In the genomic region with DNA sequence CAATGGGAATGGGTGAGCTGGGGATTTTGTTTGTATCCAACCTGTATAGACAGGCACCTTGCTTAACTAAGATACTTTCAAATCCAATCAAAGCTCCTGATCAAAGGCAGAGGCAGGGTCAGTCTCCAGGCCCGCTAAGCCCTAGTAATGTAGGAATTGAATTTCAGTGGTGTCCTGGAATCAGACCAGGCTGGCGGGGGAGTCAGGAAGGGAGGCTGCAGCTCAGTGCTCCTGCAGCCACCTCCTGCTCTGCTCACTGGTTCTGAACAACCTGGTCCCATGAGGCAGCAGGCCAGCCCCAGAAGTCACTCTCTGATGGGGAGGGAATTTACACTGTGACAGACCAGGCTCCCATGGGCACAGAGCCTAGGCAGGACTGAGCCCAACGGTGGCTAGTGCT, we compare ENCODE assay signal across 22 cellular contexts.
"Had no signal": no experiment of that assay in that cellular context is flagged by ENCODE, and none has a peak within 500 bp of the region (broad histone marks: within the 10 kb centered on the region; RNA-seq: fewer than 3 reads in every experiment).

No MANE protein-coding gene starts in this region.

- H3K36me3 ChIP-seq: heart right ventricle, left lung, ovary, prostate gland, transverse colon had no signal

- H3K27me3 ChIP-seq: left lung, ovary had no signal

- ATAC-seq: activated CD4-positive, alpha-beta T cell treated with anti-CD3 and anti-CD28 coated beads for 36 hours; activated CD8-positive, alpha-beta memory T cell treated with anti-CD3 and anti-CD28 coated beads, Interleukin-2, amount 10 ng/mL, durations not matched to agents 7 days and 5 days; activated CD8-positive, alpha-beta T cell treated with anti-CD3 and anti-CD28 coated beads, Interleukin-2, amount 10 ng/mL, durations not matched to agents 7 days and 5 days; activated naive CD8-positive, alpha-beta T cell treated with anti-CD3 and anti-CD28 coated beads, Interleukin-2, amount 50 U/mL, for 24 hours; esophagus mucosa; foreskin keratinocyte; left lung; mucosa of descending colon; stimulated activated memory B cell treated with anti-CD40 and anti-IgM and Interleukin-4, amounts not matched to agents 10 μg/mL and 1 μg/mL and 100 μg/mL, for 72 hours had no signal

- H3K4me3 ChIP-seq: heart right ventricle, left lung, lung, mucosa of descending colon, ovary, prostate gland, smooth muscle cell, transverse colon had no signal

- H3K27ac ChIP-seq: foreskin keratinocyte, heart right ventricle, left lung, ovary, prostate gland, transverse colon had no signal

- H3K4me1 ChIP-seq: foreskin keratinocyte, left lung, prostate gland, transverse colon had no signal

- H3K9me3 ChIP-seq: heart right ventricle, left lung, mucosa of descending colon, ovary, prostate gland, transverse colon had no signal

- DNase-seq: activated CD4-positive, alpha-beta T cell treated with anti-CD3 and anti-CD28 coated beads for 36 hours; activated CD4-positive, CD25-positive, alpha-beta regulatory T cell; activated CD8-positive, alpha-beta memory T cell treated with anti-CD3 and anti-CD28 coated beads, Interleukin-2, amount 10 ng/mL, durations not matched to agents 7 days and 5 days; activated CD8-positive, alpha-beta T cell treated with anti-CD3 and anti-CD28 coated beads, Interleukin-2, amount 10 ng/mL, durations not matched to agents 7 days and 5 days; activated naive CD8-positive, alpha-beta T cell treated with anti-CD3 and anti-CD28 coated beads, Interleukin-2, amount 50 U/mL, for 24 hours; activated T-cell treated with anti-CD3 and anti-CD28 coated beads, Interleukin-2, amount 50 U/mL, for 48 hours; amygdala; endodermal cell; heart right ventricle; left lung; mucosa of descending colon; ovary; stimulated activated CD4-positive, alpha-beta T cell treated with anti-CD3 and anti-CD28 coated beads, Interleukin-1b, Interleukin-23, amount 100 ng/mL, for 48 hours; stimulated activated CD4-positive, alpha-beta T cell treated with anti-CD3 and anti-CD28 coated beads, Interleukin-4, amount 100 ng/mL, for 4 hours; stimulated activated CD8-positive, alpha-beta memory T cell treated with anti-CD3 and anti-CD28 coated beads, Interleukin-4, amount 100 ng/mL, for 48 hours; transverse colon had no signal
